In genomic region chrX:9885150-9885549, GRCh38 we compare ENCODE assay signal across 8 cellular contexts.
DNase-seq lines count a peak whose midpoint lies in the region; ATAC-seq and TF ChIP-seq lines count a peak whose summit lies in the region.

No MANE protein-coding gene starts in this region.

- no peaks in the 10 kb centered on the region for H3K36me3 ChIP-seq in right lobe of liver

- no peaks in the 10 kb centered on the region for H3K9me3 ChIP-seq in right lobe of liver

- no peaks in the 10 kb centered on the region for H3K36me3 Mint-ChIP-seq in activated B cell treated with CpG ODN at 0.5 μM for 24 hours (ENCODE audit: low read depth)

- intact Hi-C loops in activated B cell treated with CpG ODN at 0.5 μM for 24 hours (cut with micrococcal nuclease) = loop anchor here (1.0 to 10.0 kb wide), 4 partner anchors 57 to 710 kb away; no protein-coding TSS in a partner anchor
- intact Hi-C loops in right lobe of liver (cut with DNase I) = no loop called here

- no peak for TF ChIP-seq POLR2A in right lobe of liver (IDR thresholded peaks at IDR 0.05)

- POLR2A ChIA-PET in activated B cell treated with CpG ODN at 0.5 μM for 24 hours (lab: Charles Lee) = interaction anchor here (0.7 kb wide), 1 partner anchor 200 kb away, joined by 7 read pairs; no protein-coding TSS in a partner anchor

- no peaks in the 10 kb centered on the region for H3K9me3 Mint-ChIP-seq in activated B cell treated with CpG ODN at 0.5 μM for 24 hours

- 8% methylated on average over 4 of the region's 8 CpGs for WGBS in right lobe of liver (ENCODE audit: insufficient coverage, low coverage, low lambda C conversion rate, missing lambda C conversion rate)

- ATAC-seq in GM21723 (IDR thresholded peaks at IDR 0.05; ENCODE audit: unreplicated experiment) (peak; percentile 72), activated B cell treated with CpG ODN at 0.5 μM for 24 hours (ENCODE audit: low read depth) (peak; percentile 85), right lobe of liver (peak; percentile 81 to 86 (median 84))

- no peaks in the 10 kb centered on the region for H3K4me1 ChIP-seq in right lobe of liver

- DNase-seq in DMS114 treated with DMSO at 0.1 percent for 48 hours (lab: John Stamatoyannopoulos, UW; ENCODE audit: unreplicated experiment) (peak; percentile 16), NCI-H1417 (lab: John Stamatoyannopoulos, UW) (peak; percentile 40 to 72 (median 49)), activated B cell treated with CpG ODN at 0.5 μM for 24 hours (peak; percentile 35), right lobe of liver (peak; percentile 56 to 68 (median 66)), NCI-H187 (lab: John Stamatoyannopoulos, UW) (no peak)
- DNase-seq in central memory CD4-positive, alpha-beta T cell = peak; percentile 9
- DNase-seq in stimulated activated CD8-positive, alpha-beta memory T cell treated with anti-CD3 and anti-CD28 coated beads, Interleukin-12 subunit alpha, Interleukin-12 subunit beta, amount 100 ng/mL, for 4 hours (ENCODE audit: low read depth) = peak; percentile 10

- TF ChIP-seq CTCF in activated B cell treated with CpG ODN at 0.5 μM for 24 hours (IDR thresholded peaks at IDR 0.05) = no peak
- peak; percentile 33 to 60 (median 56) for TF ChIP-seq CTCF in right lobe of liver (IDR thresholded peaks at IDR 0.05)

- H3K27ac ChIP-seq in right lobe of liver = no peak overlapping the region

- no peaks in the 10 kb centered on the region for H3K27me3 ChIP-seq in right lobe of liver

- H3K4me1 Mint-ChIP-seq in activated B cell treated with CpG ODN at 0.5 μM for 24 hours = peaks cover 2% of the 10 kb centered on the region

- CTCF ChIA-PET in activated B cell treated with CpG ODN at 0.5 μM for 24 hours (lab: Charles Lee) = no interaction called here

- peaks cover 3% of the 10 kb centered on the region for H3K27me3 Mint-ChIP-seq in activated B cell treated with CpG ODN at 0.5 μM for 24 hours

- no peak overlapping the region for H3K27ac Mint-ChIP-seq in activated B cell treated with CpG ODN at 0.5 μM for 24 hours

- H3K4me3 ChIP-seq in right lobe of liver = no peak overlapping the region

- H3K4me3 Mint-ChIP-seq in activated B cell treated with CpG ODN at 0.5 μM for 24 hours = no peak overlapping the region

Comparison
In these comparisons a context has a peak if more than half of its experiments do, and no peak if none do; other contexts are left out.
1. DNase-seq: peak in DMS114 treated with DMSO at 0.1 percent for 48 hours (single experiment), NCI-H1417 (3 of 3), activated B cell treated with CpG ODN at 0.5 μM for 24 hours (single experiment), central memory CD4-positive, alpha-beta T cell (single experiment), right lobe of liver (3 of 3) and stimulated activated CD8-positive, alpha-beta memory T cell treated with anti-CD3 and anti-CD28 coated beads, Interleukin-12 subunit alpha, Interleukin-12 subunit beta, amount 100 ng/mL, for 4 hours (single experiment); none in NCI-H187 (0 of 2).
2. Peak in every context shown above with its lines, with median percentiles within 50 percentile points of each other: ATAC-seq.